Comparison of ENCODE assay signal across 9 cellular contexts in the genomic region with DNA sequence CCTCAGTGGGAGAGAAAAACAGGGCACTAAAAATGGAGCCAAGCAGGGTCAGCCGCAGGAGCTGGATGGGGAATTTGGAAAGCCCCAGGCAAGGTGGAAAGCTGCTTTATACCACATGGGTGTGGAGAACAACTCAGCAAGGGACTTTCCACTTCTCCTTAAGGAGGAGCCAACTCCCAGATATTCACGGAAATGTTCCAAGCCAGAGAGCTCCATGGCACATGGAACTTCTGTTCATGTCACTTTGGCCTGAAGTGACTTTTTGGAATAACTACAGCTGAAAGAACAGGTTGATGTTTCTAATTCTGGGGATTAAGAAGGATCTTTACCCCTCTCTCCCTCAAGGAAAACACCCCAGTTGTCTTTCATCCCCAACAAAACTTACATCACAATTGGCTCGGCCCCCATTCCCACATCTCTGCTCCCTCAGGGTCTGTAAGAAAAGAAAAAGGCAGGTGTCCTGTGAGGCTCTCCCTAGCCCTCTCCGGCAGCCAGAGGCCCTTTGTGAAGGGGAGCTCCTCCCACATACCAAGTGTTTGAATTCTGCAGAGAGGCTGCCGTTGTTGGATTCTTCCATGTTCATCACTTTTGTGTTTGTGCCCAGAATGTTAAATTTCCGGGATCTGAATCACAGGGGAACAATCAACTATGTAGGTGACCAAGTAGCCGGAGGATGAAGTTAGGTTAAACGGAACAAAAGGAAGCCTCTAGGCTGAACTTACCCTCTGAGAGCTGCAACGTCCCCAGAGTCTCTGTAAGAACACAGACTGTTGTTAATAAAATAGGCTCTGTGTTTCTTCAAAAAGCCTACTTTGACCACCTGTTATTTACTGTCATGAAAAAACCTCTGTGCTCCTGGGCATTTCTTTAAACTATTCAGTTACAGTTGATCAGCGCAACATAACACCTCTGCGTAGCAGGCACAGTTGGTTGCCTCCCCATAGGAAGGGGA. TPM values are rescaled to one million over a fixed set of nuclear protein-coding genes. Genes with fewer than 3 reads are reported as not detected.
DNase-seq lines count a peak whose midpoint lies in the region; FAIRE-seq and TF ChIP-seq lines count a peak whose summit lies in the region.
"Had no signal": no experiment of that assay in that cellular context is flagged by ENCODE, and none has a peak within 500 bp of the region (broad histone marks: within the 10 kb centered on the region; RNA-seq: fewer than 3 reads in every experiment).

No MANE protein-coding gene starts in this region.

- CTCF ChIA-PET in activated naive CD4-positive, alpha-beta T cell treated with anti-CD3 and anti-CD28 coated beads, Interleukin-2, amount 10 ng/mL, durations not matched to agents 7 days and 5 days (lab: Charles Lee), result interaction anchor here (1.0 to 1.8 kb wide), 3 partner anchors 25 to 198 kb away, joined by 3 to 5 read pairs (median 3); no protein-coding TSS in a partner anchor

- no peak overlapping the region for H3K4me3 ChIP-seq in breast epithelium
- no peak overlapping the region for H3K4me3 ChIP-seq in effector memory CD4-positive, alpha-beta T cell (ENCODE audit: insufficient read depth, low read depth, low read length, poor library complexity, severe bottlenecking)

- H3K27me3 ChIP-seq in breast epithelium (no peaks in the 10 kb centered on the region), layer of hippocampus (ENCODE audit: control insufficient read depth, insufficient read depth, low read length) (no peaks in the 10 kb centered on the region)
- no peaks in the 10 kb centered on the region for H3K27me3 ChIP-seq in effector memory CD4-positive, alpha-beta T cell (replicated peaks; ENCODE audit: control insufficient read depth, insufficient read depth, low read length, poor library complexity, severe bottlenecking)

- DNase-seq in activated naive CD4-positive, alpha-beta T cell treated with anti-CD3 and anti-CD28 coated beads, Interleukin-2, amount 10 ng/mL, durations not matched to agents 7 days and 5 days, result no peak
- DNase-seq in activated naive CD4-positive, alpha-beta T cell (lab: John Stamatoyannopoulos, UW), result no peak
- DNase-seq in breast epithelium (ENCODE audit: low spot score in 2 of 2) (peak in 1 of 2 donors; percentile 66), type B pancreatic cell (ENCODE audit: extremely low spot score, unreplicated experiment) (no peak), GM12892 (ENCODE audit: insufficient read length) (no peak), NCI-H2196 treated with DMSO at 0.1 percent for 48 hours (lab: John Stamatoyannopoulos, UW; ENCODE audit: unreplicated experiment) (no peak)
- DNase-seq in effector memory CD4-positive, alpha-beta T cell, result no peak

- peak overlapping the region; percentile 24 for H3K27ac Mint-ChIP-seq in activated naive CD4-positive, alpha-beta T cell treated with anti-CD3 and anti-CD28 coated beads, Interleukin-2, amount 10 ng/mL, durations not matched to agents 7 days and 5 days
- peak overlapping the region; percentile 81 for H3K27ac Mint-ChIP-seq in type B pancreatic cell

- H3K9me3 ChIP-seq in breast epithelium, result no peaks in the 10 kb centered on the region
- no peaks in the 10 kb centered on the region for H3K9me3 ChIP-seq in effector memory CD4-positive, alpha-beta T cell (ENCODE audit: control insufficient read depth, low read length)

- FAIRE-seq in GM12892 (lab: Jason Lieb, UNC), result no peak

- no peaks in the 10 kb centered on the region for H3K27me3 Mint-ChIP-seq in activated naive CD4-positive, alpha-beta T cell treated with anti-CD3 and anti-CD28 coated beads, Interleukin-2, amount 10 ng/mL, durations not matched to agents 7 days and 5 days
- no peaks in the 10 kb centered on the region for H3K27me3 Mint-ChIP-seq in type B pancreatic cell

- H3K9me3 Mint-ChIP-seq in activated naive CD4-positive, alpha-beta T cell treated with anti-CD3 and anti-CD28 coated beads, Interleukin-2, amount 10 ng/mL, durations not matched to agents 7 days and 5 days, result no peaks in the 10 kb centered on the region
- H3K9me3 Mint-ChIP-seq in type B pancreatic cell, result no peaks in the 10 kb centered on the region

- peak overlapping the region; percentile 69 to 70 for H3K27ac ChIP-seq in breast epithelium
- H3K27ac ChIP-seq in layer of hippocampus (ENCODE audit: low read depth, low read length), result peak overlapping the region; percentile 35
- H3K27ac ChIP-seq in effector memory CD4-positive, alpha-beta T cell (ENCODE audit: insufficient read depth, low read length, poor library complexity, severe bottlenecking), result no peak overlapping the region
- H3K27ac ChIP-seq: C4-2B had no signal

- no peak for TF ChIP-seq POLR2A in breast epithelium (IDR thresholded peaks at IDR 0.05)
- no peak for TF ChIP-seq POLR2A in GM12892 (IDR thresholded peaks at IDR 0.05; ENCODE audit: low read depth, low read length)

- H3K36me3 Mint-ChIP-seq in activated naive CD4-positive, alpha-beta T cell treated with anti-CD3 and anti-CD28 coated beads, Interleukin-2, amount 10 ng/mL, durations not matched to agents 7 days and 5 days, result peaks cover 47% of the 10 kb centered on the region
- peaks cover 20% of the 10 kb centered on the region for H3K36me3 Mint-ChIP-seq in type B pancreatic cell

- H3K4me1 ChIP-seq in breast epithelium, result peaks cover 0 to 12% of the 10 kb centered on the region in 2 donors
- no peaks in the 10 kb centered on the region for H3K4me1 ChIP-seq in effector memory CD4-positive, alpha-beta T cell (ENCODE audit: control insufficient read depth, insufficient read depth, low read length, poor library complexity, severe bottlenecking)

- peaks cover 8% of the 10 kb centered on the region for H3K4me1 Mint-ChIP-seq in activated naive CD4-positive, alpha-beta T cell treated with anti-CD3 and anti-CD28 coated beads, Interleukin-2, amount 10 ng/mL, durations not matched to agents 7 days and 5 days
- H3K4me1 Mint-ChIP-seq in type B pancreatic cell (ENCODE audit: unreplicated experiment), result peaks cover 13% of the 10 kb centered on the region

- intact Hi-C loops in breast epithelium (cut with DNase I; ENCODE audit: low total_unique reads), result no loop called here

- TF ChIP-seq CTCF in breast epithelium (IDR thresholded peaks at IDR 0.05), result no peak
- TF ChIP-seq CTCF in type B pancreatic cell (conservative IDR thresholded peaks at IDR 0.05), result no peak

- no peak overlapping the region for H3K4me3 Mint-ChIP-seq in activated naive CD4-positive, alpha-beta T cell treated with anti-CD3 and anti-CD28 coated beads, Interleukin-2, amount 10 ng/mL, durations not matched to agents 7 days and 5 days
- H3K4me3 Mint-ChIP-seq in type B pancreatic cell, result no peak overlapping the region

- peaks cover 8% of the 10 kb centered on the region for H3K36me3 ChIP-seq in breast epithelium
- H3K36me3 ChIP-seq in effector memory CD4-positive, alpha-beta T cell (ENCODE audit: control insufficient read depth, insufficient read depth, low read length), result peaks cover 64% of the 10 kb centered on the region

RNA-seq across cellular contexts. Expression of a gene that starts 41.0 kb away (rescaled TPM):
- total RNA-seq in breast epithelium (100 to 1,000 TPM in 1 of 3 donors, 10 to 100 TPM in 2; 72.8 to 363 (median 78.9) TPM), type B pancreatic cell (ENCODE audit: low replicate concordance) (1.6 and 2.0 TPM in 2 replicates)
- polyA plus RNA-seq in GM12892 (2012; ENCODE audit: missing spikeins), result 48.4 TPM

RNA-seq across cellular contexts. Expression of a gene that starts 53.1 kb away (rescaled TPM):
- 100 to 1,000 TPM in 2 of 3 donors, 10 to 100 TPM in 1; 97.2 to 130 (median 101) TPM for total RNA-seq in breast epithelium
- 22.0 and 42.3 TPM in 2 replicates for total RNA-seq in type B pancreatic cell (ENCODE audit: low replicate concordance)
- polyA plus RNA-seq in GM12892 (2012; ENCODE audit: missing spikeins), result 40.7 TPM

RNA-seq across cellular contexts. Expression of a gene that starts 58.9 kb away (rescaled TPM):
- 100 to 1,000 TPM; 193 to 322 (median 238) TPM for total RNA-seq in breast epithelium
- 64.9 and 80.1 TPM in 2 replicates for total RNA-seq in type B pancreatic cell (ENCODE audit: low replicate concordance)
- polyA plus RNA-seq in GM12892 (2012; ENCODE audit: missing spikeins), result 66.7 TPM

Comparison
In these comparisons a context has a peak if more than half of its experiments do, and no peak if none do; other contexts are left out.
1. RNA of a gene that starts 41.0 kb away (total RNA-seq): 72.8 to 363 TPM in breast epithelium; 1.6 to 2.0 TPM in type B pancreatic cell; every median in the first group is over 10 times any median in the second.